In genomic region chr19:29610574-29611271, GRCh38 we compare ENCODE assay signal across 8 cellular contexts. TPM values are rescaled to one million over a fixed set of nuclear protein-coding genes. Genes with fewer than 3 reads are reported as not detected.
DNase-seq lines count a peak whose midpoint lies in the region; ATAC-seq and TF ChIP-seq lines count a peak whose summit lies in the region.

No MANE protein-coding gene starts in this region.

- H3K27me3 ChIP-seq in foreskin keratinocyte (no peaks in the 10 kb centered on the region), tibial nerve (no peaks in the 10 kb centered on the region)

- TF ChIP-seq EP300 in tibial nerve (IDR thresholded peaks at IDR 0.05) = peak in 1 of 2 donors; percentile 22

- H3K4me3 ChIP-seq in tibial nerve = no peak overlapping the region

- H3K9me3 ChIP-seq in tibial nerve = no peaks in the 10 kb centered on the region

- H3K9me3 Mint-ChIP-seq in IgD-negative memory B cell (no peaks in the 10 kb centered on the region), osteocyte (ENCODE audit: unreplicated experiment) (no peaks in the 10 kb centered on the region)
- no peaks in the 10 kb centered on the region for H3K9me3 Mint-ChIP-seq in activated T-helper 2 cell treated with anti-CD3 and anti-CD28 coated beads, Interferon-gamma antibody, Interleukin-2, Interleukin-4, amounts not matched to agents 10 μg/mL and 5 μg/mL and 100 μg/mL, durations not matched to agents 14 hours and 24 hours and 36 hours

- H3K27ac ChIP-seq in RWPE1 = no peak overlapping the region
- no peak overlapping the region for H3K27ac ChIP-seq in foreskin keratinocyte
- H3K27ac ChIP-seq in tibial nerve = peak overlapping the region in 1 of 4 donors; percentile 27

- no peaks in the 10 kb centered on the region for H3K4me1 ChIP-seq in foreskin keratinocyte
- H3K4me1 ChIP-seq in tibial nerve = peaks cover 4 to 21% (median 12%) of the 10 kb centered on the region in 4 donors

- ATAC-seq in GM21576 (IDR thresholded peaks at IDR 0.05; ENCODE audit: unreplicated experiment) (peak; percentile 61), foreskin keratinocyte (peak; percentile 86)

- intact Hi-C loops in activated T-helper 2 cell treated with anti-CD3 and anti-CD28 coated beads, Interferon-gamma antibody, Interleukin-2, Interleukin-4, amounts not matched to agents 10 μg/mL and 5 μg/mL and 100 μg/mL, durations not matched to agents 14 hours and 24 hours and 36 hours (cut with micrococcal nuclease) = loop anchor here (1.0 to 2.0 kb wide), 4 partner anchors 50 to 106 kb away; no protein-coding TSS in a partner anchor

- POLR2A ChIA-PET in RWPE1 (lab: Yijun Ruan, JAX; ENCODE audit: low non-redundant PET) = no interaction called here

- H3K36me3 Mint-ChIP-seq in IgD-negative memory B cell (peaks cover 5% of the 10 kb centered on the region), osteocyte (ENCODE audit: unreplicated experiment) (peaks cover 36% of the 10 kb centered on the region)
- peaks cover 63% of the 10 kb centered on the region for H3K36me3 Mint-ChIP-seq in activated T-helper 2 cell treated with anti-CD3 and anti-CD28 coated beads, Interferon-gamma antibody, Interleukin-2, Interleukin-4, amounts not matched to agents 10 μg/mL and 5 μg/mL and 100 μg/mL, durations not matched to agents 14 hours and 24 hours and 36 hours (ENCODE audit: low read depth)

- H3K27me3 Mint-ChIP-seq in IgD-negative memory B cell = no peaks in the 10 kb centered on the region
- no peaks in the 10 kb centered on the region for H3K27me3 Mint-ChIP-seq in activated T-helper 2 cell treated with anti-CD3 and anti-CD28 coated beads, Interferon-gamma antibody, Interleukin-2, Interleukin-4, amounts not matched to agents 10 μg/mL and 5 μg/mL and 100 μg/mL, durations not matched to agents 14 hours and 24 hours and 36 hours (ENCODE audit: low read depth)
- no peaks in the 10 kb centered on the region for H3K27me3 Mint-ChIP-seq in osteocyte (ENCODE audit: unreplicated experiment)

- DNase-seq in EH (ENCODE audit: low read depth) = peak; percentile 80
- DNase-seq in RWPE1 (ENCODE audit: low spot score) = peak; percentile 76
- DNase-seq in activated T-helper 2 cell treated with anti-CD3 and anti-CD28 coated beads, Interferon-gamma antibody, Interleukin-2, Interleukin-4, amounts not matched to agents 10 μg/mL and 5 μg/mL and 100 μg/mL, durations not matched to agents 14 hours and 24 hours and 36 hours (ENCODE audit: low spot score) = peak; percentile 78
- peak; percentile 28 to 58 for DNase-seq in foreskin keratinocyte
- DNase-seq in osteocyte (ENCODE audit: extremely low spot score, unreplicated experiment) = peak; percentile 93
- peak; percentile 67 to 89 for DNase-seq in tibial nerve (ENCODE audit: low spot score in 2 of 2)

- H3K4me1 Mint-ChIP-seq in IgD-negative memory B cell = peaks cover 15 to 21% (median 17%) of the 10 kb centered on the region in 3 donors
- peaks cover 9% of the 10 kb centered on the region for H3K4me1 Mint-ChIP-seq in activated T-helper 2 cell treated with anti-CD3 and anti-CD28 coated beads, Interferon-gamma antibody, Interleukin-2, Interleukin-4, amounts not matched to agents 10 μg/mL and 5 μg/mL and 100 μg/mL, durations not matched to agents 14 hours and 24 hours and 36 hours (ENCODE audit: low read depth)
- peaks cover 21% of the 10 kb centered on the region for H3K4me1 Mint-ChIP-seq in osteocyte (ENCODE audit: unreplicated experiment)

- no peak for TF ChIP-seq POLR2A in tibial nerve (IDR thresholded peaks at IDR 0.05)

- WGBS in tibial nerve, 2 donors = 31 to 37% methylated on average over 16 to 19 of the region's 19 CpGs

- H3K4me3 Mint-ChIP-seq in IgD-negative memory B cell = peak overlapping the region in 2 of 4 donors; percentile 11 to 35
- no peak overlapping the region for H3K4me3 Mint-ChIP-seq in activated T-helper 2 cell treated with anti-CD3 and anti-CD28 coated beads, Interferon-gamma antibody, Interleukin-2, Interleukin-4, amounts not matched to agents 10 μg/mL and 5 μg/mL and 100 μg/mL, durations not matched to agents 14 hours and 24 hours and 36 hours (ENCODE audit: low read depth)
- H3K4me3 Mint-ChIP-seq in osteocyte (ENCODE audit: unreplicated experiment) = no peak overlapping the region

- TF ChIP-seq CTCF in RWPE1 (conservative IDR thresholded peaks at IDR 0.05; ENCODE audit: low read depth) = peak; percentile 83
- peak; percentile 95 for TF ChIP-seq CTCF in foreskin keratinocyte (conservative IDR thresholded peaks at IDR 0.05)
- TF ChIP-seq CTCF in osteocyte (IDR thresholded peaks at IDR 0.05) = peak; percentile 97
- peak; percentile 75 to 90 (median 85) for TF ChIP-seq CTCF in tibial nerve (IDR thresholded peaks at IDR 0.05)

- CTCF ChIA-PET in RWPE1 (lab: Yijun Ruan, JAX) = interaction anchor here (0.6 to 3.9 kb wide), 20 partner anchors 9 to 294 kb away, joined by 3 to 38 read pairs (median 5); partner anchors contain the start of genes C19orf12 and PLEKHF1

- H3K27ac Mint-ChIP-seq in IgD-negative memory B cell = peak overlapping the region; percentile 39 to 94 (median 92)
- H3K27ac Mint-ChIP-seq in activated T-helper 2 cell treated with anti-CD3 and anti-CD28 coated beads, Interferon-gamma antibody, Interleukin-2, Interleukin-4, amounts not matched to agents 10 μg/mL and 5 μg/mL and 100 μg/mL, durations not matched to agents 14 hours and 24 hours and 36 hours = peak overlapping the region; percentile 44
- H3K27ac Mint-ChIP-seq in osteocyte (ENCODE audit: unreplicated experiment) = peak overlapping the region; percentile 69

- H3K36me3 ChIP-seq in tibial nerve = peaks cover 2 to 72% (median 26%) of the 10 kb centered on the region in 3 donors

RNA-seq across cellular contexts. Expression of gene POP4, which starts 4.6 kb away (rescaled TPM):
- 128 TPM for polyA plus RNA-seq in IgD-negative memory B cell
- total RNA-seq in activated T-helper 2 cell treated with anti-CD3 and anti-CD28 coated beads, Interferon-gamma antibody, Interleukin-2, Interleukin-4, amounts not matched to agents 10 μg/mL and 5 μg/mL and 100 μg/mL, durations not matched to agents 14 hours and 24 hours and 36 hours = 104 and 105 TPM in 2 replicates
- total RNA-seq in foreskin keratinocyte = 88.1 and 92.2 TPM in 2 replicates
- 90.7 and 101 TPM in 2 replicates for polyA plus RNA-seq in foreskin keratinocyte
- 57.3 and 61.7 TPM in 2 replicates for total RNA-seq in osteocyte
- total RNA-seq in tibial nerve = 10 to 100 TPM; 43.7 to 57.2 (median 51.2) TPM

RNA-seq across cellular contexts. Expression of gene PLEKHF1, which starts 54.5 kb away (rescaled TPM):
- polyA plus RNA-seq in IgD-negative memory B cell = 10.2 TPM
- 28.0 and 30.3 TPM in 2 replicates for total RNA-seq in activated T-helper 2 cell treated with anti-CD3 and anti-CD28 coated beads, Interferon-gamma antibody, Interleukin-2, Interleukin-4, amounts not matched to agents 10 μg/mL and 5 μg/mL and 100 μg/mL, durations not matched to agents 14 hours and 24 hours and 36 hours
- 13.8 and 15.0 TPM in 2 replicates for total RNA-seq in foreskin keratinocyte
- polyA plus RNA-seq in foreskin keratinocyte = 13.2 and 15.8 TPM in 2 replicates
- 27.3 and 36.1 TPM in 2 replicates for total RNA-seq in osteocyte
- 100 to 1,000 TPM in 2 of 4 donors, 10 to 100 TPM in 2; 52.2 to 119 (median 89.0) TPM for total RNA-seq in tibial nerve

Comparison
In these comparisons a context has a peak if more than half of its experiments do, and no peak if none do; other contexts are left out.
1. DNase-seq: peak in every context shown above with its lines; median percentile 93 in osteocyte; 80 in EH; 78 in activated T-helper 2 cell treated with anti-CD3 and anti-CD28 coated beads, Interferon-gamma antibody, Interleukin-2, Interleukin-4, amounts not matched to agents 10 μg/mL and 5 μg/mL and 100 μg/mL, durations not matched to agents 14 hours and 24 hours and 36 hours; 78 in tibial nerve; 76 in RWPE1; 43 in foreskin keratinocyte.